ENCODE assay signal across 25 cellular contexts in genomic region chr17:9071016-9071415, GRCh38. TPM values are rescaled to one million over a fixed set of nuclear protein-coding genes. Genes with fewer than 3 reads are reported as not detected.
"Had no signal": no experiment of that assay in that cellular context is flagged by ENCODE, and none has a peak within 500 bp of the region (broad histone marks: within the 10 kb centered on the region; RNA-seq: fewer than 3 reads in every experiment).

No MANE protein-coding gene starts in this region.

- ATAC-seq: esophagus mucosa; gastrocnemius medialis; mucosa of descending colon; naive thymus-derived CD4-positive, alpha-beta T cell had no signal

- FAIRE-seq: colon had no signal

- H3K27ac ChIP-seq: dorsolateral prefrontal cortex, epithelial cell of prostate, gastrocnemius medialis, neural progenitor cell, parathyroid adenoma had no signal

- H3K36me3 ChIP-seq: gastrocnemius medialis, neural progenitor cell, sigmoid colon, stomach, tibial artery had no signal

- H3K79me2 ChIP-seq: parathyroid adenoma had no signal

- H3K27me3 ChIP-seq: gastrocnemius medialis, neural progenitor cell, sigmoid colon, stomach, tibial artery had no signal

- H3K9ac ChIP-seq: neural progenitor cell, parathyroid adenoma had no signal

- H3K4me3 ChIP-seq: dorsolateral prefrontal cortex, gastrocnemius medialis, mucosa of descending colon, neural progenitor cell, sigmoid colon, skin epidermis, stomach, tibial artery had no signal

- H3K4me1 ChIP-seq: gastrocnemius medialis, neural progenitor cell, parathyroid adenoma had no signal

- H2AFZ ChIP-seq: neural progenitor cell, parathyroid adenoma had no signal

- H3K4me2 ChIP-seq: neural progenitor cell had no signal

- DNase-seq: dorsolateral prefrontal cortex; effector CD4-positive, alpha-beta T cell; foreskin fibroblast; gastrocnemius medialis; head of caudate nucleus; hypothalamus; immature natural killer cell; islet precursor cell; kidney glomerular epithelial cell; mesenchymal stem cell; mucosa of descending colon; naive thymus-derived CD4-positive, alpha-beta T cell; sigmoid colon; stimulated activated CD4-positive, alpha-beta T cell treated with anti-CD3 and anti-CD28 coated beads, Interleukin-15, amount 100 ng/mL, for 24 hours; stimulated activated CD4-positive, alpha-beta T cell treated with anti-CD3 and anti-CD28 coated beads, Interleukin-4, amount 100 ng/mL, for 1 hour; stimulated activated CD8-positive, alpha-beta memory T cell treated with anti-CD3 and anti-CD28 coated beads, Interleukin-4, amount 100 ng/mL, for 48 hours; stimulated activated naive CD4-positive, alpha-beta T cell; stomach had no signal

- H3K9me3 ChIP-seq: gastrocnemius medialis, mucosa of descending colon, sigmoid colon, stomach, tibial artery had no signal

RNA-seq across cellular contexts. Expression of gene NTN1, which starts 49.7 kb away (rescaled TPM):
- polyA plus RNA-seq: immature natural killer cell; naive thymus-derived CD4-positive, alpha-beta T cell had no signal
